ENCODE assay signal across 15 cellular contexts in genomic region chr21:41745026-41745820, GRCh38. TPM values are rescaled to one million over a fixed set of nuclear protein-coding genes. Genes with fewer than 3 reads are reported as not detected.
A peak's percentile ranks its signal among the peaks of the same experiment; 100 is the strongest.
DNase-seq lines count a peak whose midpoint lies in the region; ATAC-seq and TF ChIP-seq lines count a peak whose summit lies in the region.
"Had no signal": no experiment of that assay in that cellular context is flagged by ENCODE, and none has a peak within 500 bp of the region (broad histone marks: within the 10 kb centered on the region; RNA-seq: fewer than 3 reads in every experiment).

No MANE protein-coding gene starts in this region.

- CTCF ChIA-PET in Caco-2 (lab: Charles Lee): interaction anchor here (0.7 to 1.6 kb wide), 2 partner anchors 33 to 132 kb away, joined by 3 to 6 read pairs; no protein-coding TSS in a partner anchor
- CTCF ChIA-PET in Panc1 (lab: Charles Lee): interaction anchor here (0.6 to 2.0 kb wide), 2 partner anchors 133 to 134 kb away, joined by 3 to 5 read pairs; partner anchors contain the start of gene PRDM15

- no peak overlapping the region for H3K4me2 ChIP-seq in neuronal stem cell (ENCODE audit: insufficient read depth, low read length, poor library complexity, severe bottlenecking)

- no peak overlapping the region for H2BK120ac ChIP-seq in neuronal stem cell (ENCODE audit: low read depth, low read length)

- H3K4me3 ChIP-seq in Caco-2 (ENCODE audit: low read depth, low read length): no peak overlapping the region
- H3K4me3 ChIP-seq in Panc1 (ENCODE audit: low read depth in 2 of 2, low read length in 2 of 2): no peak overlapping the region
- no peak overlapping the region for H3K4me3 ChIP-seq in endodermal cell (ENCODE audit: low read length)
- H3K4me3 ChIP-seq in neuronal stem cell (ENCODE audit: low read length in 2 of 2): no peak overlapping the region
- no peak overlapping the region for H3K4me3 ChIP-seq in body of pancreas
- H3K4me3 ChIP-seq: BLaER1, GM12878 had no signal

- peaks cover 4% of the 10 kb centered on the region for H3K4me1 ChIP-seq in Caco-2
- peaks cover 27% of the 10 kb centered on the region for H3K4me1 ChIP-seq in Panc1 (ENCODE audit: control insufficient read depth, insufficient read depth, low read length)
- H3K4me1 ChIP-seq in endodermal cell (ENCODE audit: control insufficient read depth, insufficient read depth, low read length): peaks cover 5% of the 10 kb centered on the region
- peaks cover 4 to 13% of the 10 kb centered on the region in 2 donors for H3K4me1 ChIP-seq in neuronal stem cell (ENCODE audit: control insufficient read depth in 2 of 2, insufficient read depth in 1 of 2, low read depth in 1 of 2, low read length in 2 of 2)
- no peaks in the 10 kb centered on the region for H3K4me1 ChIP-seq in body of pancreas

- intact Hi-C loops in Caco-2 (cut with micrococcal nuclease; ENCODE audit: unreplicated experiment) (no loop called here), Panc1 (cut with micrococcal nuclease; ENCODE audit: unreplicated experiment) (no loop called here), body of pancreas (cut with DNase I) (no loop called here)

- TF ChIP-seq CTCF in Caco-2 (IDR thresholded peaks at IDR 0.05; ENCODE audit: insufficient read depth in 1 of 2, low read depth in 1 of 2, low read length in 1 of 2, severe bottlenecking in 1 of 2, unreplicated experiment in 1 of 2): no peak
- TF ChIP-seq CTCF in Panc1 (IDR thresholded peaks at IDR 0.05): no peak
- no peak for TF ChIP-seq CTCF in endodermal cell (conservative IDR thresholded peaks at IDR 0.05)
- TF ChIP-seq CTCF in body of pancreas (IDR thresholded peaks at IDR 0.05): no peak

- no peak overlapping the region for H2BK15ac ChIP-seq in neuronal stem cell (ENCODE audit: low read length)

- no peak overlapping the region for H3K14ac ChIP-seq in neuronal stem cell (ENCODE audit: low read length)

- no peak for TF ChIP-seq POLR2A in body of pancreas (IDR thresholded peaks at IDR 0.05)

- H3K9me3 Mint-ChIP-seq in Caco-2 (ENCODE audit: unreplicated experiment): no peaks in the 10 kb centered on the region
- no peaks in the 10 kb centered on the region for H3K9me3 Mint-ChIP-seq in endodermal cell
- H3K9me3 Mint-ChIP-seq: CD8-positive, alpha-beta memory T cell had no signal

- H3K9me3 ChIP-seq in Caco-2 (no peaks in the 10 kb centered on the region), Panc1 (ENCODE audit: control insufficient read depth, insufficient read depth, low read depth, low read length) (no peaks in the 10 kb centered on the region), endodermal cell (ENCODE audit: control insufficient read depth, low read length) (no peaks in the 10 kb centered on the region), neuronal stem cell (replicated peaks in 1 of 2; ENCODE audit: control insufficient read depth in 2 of 2, insufficient read depth in 1 of 2, low read depth in 1 of 2, low read length in 2 of 2) (no peaks in the 10 kb centered on the region), body of pancreas (no peaks in the 10 kb centered on the region)
- H3K9me3 ChIP-seq: BLaER1 had no signal

- H3K23ac ChIP-seq in neuronal stem cell (ENCODE audit: low read depth, low read length, poor library complexity): no peak overlapping the region

- DNase-seq in Caco-2 (no peak), Panc1 (ENCODE audit: low read depth, low spot score) (no peak), endodermal cell (no peak), neuronal stem cell (ENCODE audit: low spot score) (no peak), body of pancreas (no peak), cerebellar cortex (ENCODE audit: low spot score) (no peak)
- DNase-seq: 8988T; AML-193; CD8-positive, alpha-beta memory T cell had no signal

- peak overlapping the region; percentile 78 for H2AK5ac ChIP-seq in neuronal stem cell (ENCODE audit: low read depth, low read length)

- POLR2A ChIA-PET in Caco-2 (lab: Charles Lee): no interaction called here
- POLR2A ChIA-PET in Panc1 (lab: Charles Lee): interaction anchor here (0.7 kb wide), 1 partner anchor 237 kb away, joined by 8 read pairs; the partner anchor contains the start of gene TMPRSS2

- peak overlapping the region; percentile 59 for H3K18ac ChIP-seq in neuronal stem cell (ENCODE audit: low read length)

- no peak overlapping the region for H2BK5ac ChIP-seq in neuronal stem cell (ENCODE audit: low read length)

- H3K36me3 Mint-ChIP-seq in Caco-2 (ENCODE audit: insufficient read depth, unreplicated experiment) (peaks cover 99% of the 10 kb centered on the region), endodermal cell (ENCODE audit: low read depth) (peaks cover 84% of the 10 kb centered on the region)
- H3K36me3 Mint-ChIP-seq: CD8-positive, alpha-beta memory T cell had no signal

- H3K27ac Mint-ChIP-seq in Caco-2 (ENCODE audit: unreplicated experiment) (peak overlapping the region; percentile 25), endodermal cell (peak overlapping the region; percentile 39)
- H3K27ac Mint-ChIP-seq: CD8-positive, alpha-beta memory T cell had no signal

- H3K36me3 ChIP-seq in Caco-2 (ENCODE audit: control insufficient read depth, insufficient read depth, low read length): peaks cover 9% of the 10 kb centered on the region
- H3K36me3 ChIP-seq in Panc1 (ENCODE audit: control insufficient read depth, insufficient read depth, low read length): peaks cover 35% of the 10 kb centered on the region
- H3K36me3 ChIP-seq in endodermal cell (ENCODE audit: control insufficient read depth, insufficient read depth, low read length): peaks cover 48% of the 10 kb centered on the region
- H3K36me3 ChIP-seq in neuronal stem cell (replicated peaks in 1 of 2; ENCODE audit: control insufficient read depth in 2 of 2, insufficient read depth in 2 of 2, low read length in 2 of 2): no peaks in the 10 kb centered on the region
- H3K36me3 ChIP-seq in body of pancreas (replicated peaks in 1 of 2; ENCODE audit: insufficient read depth in 1 of 2, low read depth in 2 of 2): peaks cover 20 to 59% of the 10 kb centered on the region in 2 donors
- H3K36me3 ChIP-seq: BLaER1 had no signal

- H4K8ac ChIP-seq in neuronal stem cell (ENCODE audit: low read depth, low read length): no peak overlapping the region

- H3K27me3 Mint-ChIP-seq in Caco-2 (ENCODE audit: insufficient read depth, unreplicated experiment): no peaks in the 10 kb centered on the region
- H3K27me3 Mint-ChIP-seq in endodermal cell (ENCODE audit: insufficient read depth): no peaks in the 10 kb centered on the region

- BruUV-seq in Caco-2 (replicated peaks; lab: Mats Ljungman, UMichigan) (no TSS peak), Panc1 (replicated peaks; lab: Mats Ljungman, UMichigan) (no TSS peak)

- H3K27me3 ChIP-seq in Caco-2 (replicated peaks; ENCODE audit: control insufficient read depth, insufficient read depth, low read length) (no peaks in the 10 kb centered on the region), Panc1 (ENCODE audit: control insufficient read depth, insufficient read depth, low read length) (no peaks in the 10 kb centered on the region), endodermal cell (ENCODE audit: control insufficient read depth, insufficient read depth, low read length, poor library complexity, severe bottlenecking) (no peaks in the 10 kb centered on the region), neuronal stem cell (ENCODE audit: control insufficient read depth in 3 of 3, insufficient read depth in 3 of 3, low read depth in 1 of 3, low read length in 3 of 3) (peaks cover 0 to 4% (median 0%) of the 10 kb centered on the region in 3 experiments), body of pancreas (no peaks in the 10 kb centered on the region)
- H3K27me3 ChIP-seq: BLaER1 had no signal

- H3K4me1 Mint-ChIP-seq in Caco-2 (ENCODE audit: low read depth, unreplicated experiment): no peaks in the 10 kb centered on the region
- H3K4me1 Mint-ChIP-seq in endodermal cell: peaks cover 1% of the 10 kb centered on the region
- H3K4me1 Mint-ChIP-seq: CD8-positive, alpha-beta memory T cell had no signal

- H2BK12ac ChIP-seq in neuronal stem cell (ENCODE audit: low read length): no peak overlapping the region

- H3K79me1 ChIP-seq in neuronal stem cell (ENCODE audit: low read depth, low read length): no peaks in the 10 kb centered on the region

- ATAC-seq in Panc1: no peak
- no peak for ATAC-seq in body of pancreas
- ATAC-seq in GM21367 (IDR thresholded peaks at IDR 0.05; ENCODE audit: unreplicated experiment): no peak
- ATAC-seq in HG02970 (IDR thresholded peaks at IDR 0.05; ENCODE audit: low FRiP score, unreplicated experiment): no peak
- ATAC-seq: GM12878, HCT116 had no signal

- no peak overlapping the region for H2AFZ ChIP-seq in neuronal stem cell (ENCODE audit: low read length)

- H3K27ac ChIP-seq in Panc1 (ENCODE audit: low read length) (peak overlapping the region; percentile 52; the same call in 1 of the 2 replicates), endodermal cell (ENCODE audit: low read depth, low read length) (no peak overlapping the region), neuronal stem cell (replicated peaks; ENCODE audit: low read length) (no peak overlapping the region), body of pancreas (no peak overlapping the region)
- H3K27ac ChIP-seq: BLaER1 had no signal

- H3K9ac ChIP-seq in endodermal cell (ENCODE audit: extremely low read depth, low read length, poor library complexity, severe bottlenecking) (no peak overlapping the region), neuronal stem cell (ENCODE audit: low read depth, low read length, poor library complexity) (no peak overlapping the region)
- H3K9ac ChIP-seq: BLaER1 had no signal

- no peak overlapping the region for H3K4ac ChIP-seq in neuronal stem cell (ENCODE audit: low read length)

- no peak overlapping the region for H3K4me3 Mint-ChIP-seq in Caco-2 (ENCODE audit: unreplicated experiment)
- no peak overlapping the region for H3K4me3 Mint-ChIP-seq in endodermal cell
- H3K4me3 Mint-ChIP-seq: CD8-positive, alpha-beta memory T cell had no signal

- 91 to 92% methylated on average over 18 to 25 of the region's 25 CpGs for WGBS in endodermal cell (ENCODE audit: insufficient coverage in 1 of 2, insufficient read length in 1 of 2), 2 experiments
- WGBS in neuronal stem cell (ENCODE audit: extremely low coverage in 2 of 2, insufficient read length in 2 of 2, insufficient replicate concordance in 1 of 2), 2 donors: no CpG with 5 or more reads among the region's 25 CpGs
- 91 to 94% methylated on average over 22 to 25 of the region's 25 CpGs for WGBS in body of pancreas, 2 donors

- in situ Hi-C loops in Panc1 (cut with HindIII; ENCODE audit: low pct_unique_long_range_greater_than_20kb, low sequenced_read_pairs): no loop called here

- no peak overlapping the region for H4K91ac ChIP-seq in neuronal stem cell (ENCODE audit: low read depth, low read length, poor library complexity)

RNA-seq across cellular contexts. Expression of gene RIPK4, which starts 21.6 kb away (rescaled TPM):
- total RNA-seq in Caco-2 (2022) (24.1 and 25.4 TPM in 2 replicates), Panc1 (2021; ENCODE audit: unreplicated experiment) (67.4 TPM), endodermal cell (10 to 100 TPM in 1 of 2 donors, 1 to 10 TPM in 1; 8.4 to 16.2 TPM), body of pancreas (10 to 100 TPM; 14.5 to 18.1 TPM)
- polyA plus RNA-seq in Panc1 (2012; ENCODE audit: insufficient read length): 76.4 TPM
- 1.7 TPM for polyA plus RNA-seq in endodermal cell (2013, experiment 1 of 2)
- 2.0 TPM for polyA plus RNA-seq in endodermal cell (2013, experiment 2 of 2)
- 0.47 TPM for polyA plus RNA-seq in neuronal stem cell (2013, experiment 1 of 2)
- 0.46 TPM for polyA plus RNA-seq in neuronal stem cell (2013, experiment 2 of 2)
- total RNA-seq: G401 had no signal
- polyA plus RNA-seq: CD8-positive, alpha-beta memory T cell; GM12878 had no signal
